Comparison of ENCODE assay signal across 11 cellular contexts in the genomic region with DNA sequence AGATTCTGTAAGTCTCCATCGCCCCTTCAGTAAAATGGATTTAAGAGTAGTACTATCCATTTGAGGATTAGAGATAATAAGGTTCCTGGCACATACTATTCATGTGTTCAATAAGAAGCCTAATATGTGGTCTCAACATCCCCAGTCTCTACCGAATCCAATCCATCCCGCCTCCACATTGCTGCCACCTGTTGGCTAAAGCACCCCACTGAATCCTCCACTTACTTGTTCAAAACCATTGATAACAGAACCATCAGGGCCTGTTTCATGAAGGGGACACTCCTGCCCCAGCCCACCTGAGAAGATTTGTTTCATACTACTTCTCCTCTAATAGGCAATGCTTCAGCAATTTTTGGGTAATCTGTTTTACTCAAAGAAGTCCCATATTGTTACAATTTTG.
DNase-seq lines count a peak whose midpoint lies in the region; FAIRE-seq and TF ChIP-seq lines count a peak whose summit lies in the region.
"Had no signal": no experiment of that assay in that cellular context is flagged by ENCODE, and none has a peak within 500 bp of the region (broad histone marks: within the 10 kb centered on the region; RNA-seq: fewer than 3 reads in every experiment).

No MANE protein-coding gene starts in this region.

- H3K4ac ChIP-seq in H1 (replicated peaks; ENCODE audit: insufficient read length, low read depth, low read length): no peak overlapping the region

- no peak overlapping the region for H4K8ac ChIP-seq in H1 (ENCODE audit: extremely low read depth, insufficient read depth, low read length)

- no peak overlapping the region for H3K56ac ChIP-seq in H1 (replicated peaks; ENCODE audit: insufficient read length, low read depth, low read length)

- no peaks in the 10 kb centered on the region for H3K4me1 Mint-ChIP-seq in activated naive CD4-positive, alpha-beta T cell treated with anti-CD3 and anti-CD28 coated beads, Interleukin-2, amount 10 ng/mL, durations not matched to agents 7 days and 5 days
- H3K4me1 Mint-ChIP-seq in type B pancreatic cell (ENCODE audit: unreplicated experiment): peaks cover 4% of the 10 kb centered on the region
- no peaks in the 10 kb centered on the region for H3K4me1 Mint-ChIP-seq in activated T-helper 2 cell treated with anti-CD3 and anti-CD28 coated beads, Interferon-gamma antibody, Interleukin-2, Interleukin-4, amounts not matched to agents 10 μg/mL and 5 μg/mL and 100 μg/mL, durations not matched to agents 14 hours and 24 hours and 36 hours (ENCODE audit: low read depth)
- H3K4me1 Mint-ChIP-seq: activated naive CD8-positive, alpha-beta T cell treated with anti-CD3 and anti-CD28 coated beads, Interleukin-2, amount 10 ng/mL, durations not matched to agents 7 days and 5 days had no signal

- no peaks in the 10 kb centered on the region for H3K36me3 Mint-ChIP-seq in activated naive CD4-positive, alpha-beta T cell treated with anti-CD3 and anti-CD28 coated beads, Interleukin-2, amount 10 ng/mL, durations not matched to agents 7 days and 5 days
- no peaks in the 10 kb centered on the region for H3K36me3 Mint-ChIP-seq in type B pancreatic cell
- H3K36me3 Mint-ChIP-seq in activated T-helper 2 cell treated with anti-CD3 and anti-CD28 coated beads, Interferon-gamma antibody, Interleukin-2, Interleukin-4, amounts not matched to agents 10 μg/mL and 5 μg/mL and 100 μg/mL, durations not matched to agents 14 hours and 24 hours and 36 hours (ENCODE audit: low read depth): no peaks in the 10 kb centered on the region
- H3K36me3 Mint-ChIP-seq: activated naive CD8-positive, alpha-beta T cell treated with anti-CD3 and anti-CD28 coated beads, Interleukin-2, amount 10 ng/mL, durations not matched to agents 7 days and 5 days had no signal

- no peak overlapping the region for H3K14ac ChIP-seq in H1 (ENCODE audit: insufficient read length)

- H3K4me2 ChIP-seq in H1 (ENCODE audit: insufficient read depth in 1 of 2, low read depth in 2 of 2, low read length in 2 of 2): no peak overlapping the region

- H3K9me3 ChIP-seq in H1 (ENCODE audit: insufficient read depth in 2 of 2, low read depth in 1 of 2, low read length in 1 of 2): no peaks in the 10 kb centered on the region
- H3K9me3 ChIP-seq: right atrium auricular region had no signal

- 97% methylated on average over 3 of the region's 3 CpGs; no CpG with 5 or more reads in 1 of the 2 experiments for WGBS in H1 (ENCODE audit: extremely low coverage in 1 of 2, insufficient coverage in 1 of 2, insufficient read length in 1 of 2, insufficient replicate concordance in 2 of 2, low coverage in 1 of 2, low lambda C conversion rate in 2 of 2, missing lambda C conversion rate in 1 of 2), 2 experiments

- no peak for FAIRE-seq in H1 (lab: Jason Lieb, UNC)
- FAIRE-seq: H54 had no signal

- no peak overlapping the region for H3K23ac ChIP-seq in H1 (ENCODE audit: insufficient read length)

- POLR2A ChIA-PET in H1 (lab: Charles Lee; ENCODE audit: partially characterized antibody): no interaction called here

- DNase-seq in activated naive CD4-positive, alpha-beta T cell treated with anti-CD3 and anti-CD28 coated beads, Interleukin-2, amount 10 ng/mL, durations not matched to agents 7 days and 5 days: peak; percentile 31
- DNase-seq in activated naive CD4-positive, alpha-beta T cell (lab: John Stamatoyannopoulos, UW): no peak
- DNase-seq in NAMALWA (ENCODE audit: low spot score) (peak; percentile 15), H1 (ENCODE audit: low read depth in 1 of 2, low spot score in 2 of 2) (no peak), type B pancreatic cell (ENCODE audit: extremely low spot score, unreplicated experiment) (no peak), NCI-H187 treated with DMSO at 0.1 percent for 48 hours (lab: John Stamatoyannopoulos, UW) (no peak)
- DNase-seq in activated T-helper 2 cell treated with anti-CD3 and anti-CD28 coated beads, Interferon-gamma antibody, Interleukin-2, Interleukin-4, amounts not matched to agents 10 μg/mL and 5 μg/mL and 100 μg/mL, durations not matched to agents 14 hours and 24 hours and 36 hours (ENCODE audit: low spot score): no peak
- DNase-seq in stimulated activated naive CD4-positive, alpha-beta T cell treated with Interleukin-2 at 50 U/mL for 16 hours (lab: John Stamatoyannopoulos, UW): no peak
- DNase-seq: activated naive CD8-positive, alpha-beta T cell treated with anti-CD3 and anti-CD28 coated beads, Interleukin-2, amount 10 ng/mL, durations not matched to agents 7 days and 5 days had no signal

- H4K20me1 ChIP-seq in H1 (replicated peaks in 1 of 2; ENCODE audit: control insufficient read depth in 1 of 2, insufficient read depth in 2 of 2, low read length in 2 of 2): no peaks in the 10 kb centered on the region

- no peak overlapping the region for H3K9ac ChIP-seq in H1 (replicated peaks in 1 of 4; ENCODE audit: extremely low read depth in 1 of 4, low read depth in 3 of 4, low read length in 3 of 4)

- no peak for TF ChIP-seq POLR2A in H1 (IDR thresholded peaks at IDR 0.05; ENCODE audit: control extremely low read depth in 1 of 2, low read depth in 2 of 2, low read length in 2 of 2)

- TF ChIP-seq CTCF in H1 (IDR thresholded peaks at IDR 0.05; ENCODE audit: control extremely low read depth in 1 of 3, insufficient read depth in 1 of 3, low read depth in 1 of 3, low read length in 3 of 3) (peak; percentile 39 to 65 (median 49); a peak in 3 of 4 replicates), type B pancreatic cell (conservative IDR thresholded peaks at IDR 0.05) (peak; percentile 20)

- H3K9me3 Mint-ChIP-seq in activated naive CD4-positive, alpha-beta T cell treated with anti-CD3 and anti-CD28 coated beads, Interleukin-2, amount 10 ng/mL, durations not matched to agents 7 days and 5 days: no peaks in the 10 kb centered on the region
- H3K9me3 Mint-ChIP-seq in type B pancreatic cell: no peaks in the 10 kb centered on the region
- no peaks in the 10 kb centered on the region for H3K9me3 Mint-ChIP-seq in activated T-helper 2 cell treated with anti-CD3 and anti-CD28 coated beads, Interferon-gamma antibody, Interleukin-2, Interleukin-4, amounts not matched to agents 10 μg/mL and 5 μg/mL and 100 μg/mL, durations not matched to agents 14 hours and 24 hours and 36 hours
- H3K9me3 Mint-ChIP-seq: activated naive CD8-positive, alpha-beta T cell treated with anti-CD3 and anti-CD28 coated beads, Interleukin-2, amount 10 ng/mL, durations not matched to agents 7 days and 5 days had no signal

- no peaks in the 10 kb centered on the region for H3K79me2 ChIP-seq in H1 (ENCODE audit: control insufficient read depth in 1 of 2, insufficient read depth in 2 of 2, low read length in 2 of 2)

- CTCF ChIA-PET in activated naive CD4-positive, alpha-beta T cell treated with anti-CD3 and anti-CD28 coated beads, Interleukin-2, amount 10 ng/mL, durations not matched to agents 7 days and 5 days (lab: Charles Lee): no interaction called here
- CTCF ChIA-PET in H1 (lab: Charles Lee; ENCODE audit: partially characterized antibody): interaction anchor here (1.2 kb wide), 1 partner anchor 125 kb away, joined by 3 read pairs; no protein-coding TSS in a partner anchor

- H3K79me1 ChIP-seq in H1 (ENCODE audit: low read depth, low read length): no peaks in the 10 kb centered on the region

- no peaks in the 10 kb centered on the region for H3K27me3 ChIP-seq in H1 (replicated peaks in 1 of 4; ENCODE audit: control insufficient read depth in 3 of 4, extremely low read depth in 1 of 4, insufficient read depth in 3 of 4, low read length in 3 of 4)
- H3K27me3 ChIP-seq: right atrium auricular region had no signal

- H3K4me3 Mint-ChIP-seq in activated naive CD4-positive, alpha-beta T cell treated with anti-CD3 and anti-CD28 coated beads, Interleukin-2, amount 10 ng/mL, durations not matched to agents 7 days and 5 days: no peak overlapping the region
- no peak overlapping the region for H3K4me3 Mint-ChIP-seq in type B pancreatic cell
- no peak overlapping the region for H3K4me3 Mint-ChIP-seq in activated T-helper 2 cell treated with anti-CD3 and anti-CD28 coated beads, Interferon-gamma antibody, Interleukin-2, Interleukin-4, amounts not matched to agents 10 μg/mL and 5 μg/mL and 100 μg/mL, durations not matched to agents 14 hours and 24 hours and 36 hours (ENCODE audit: low read depth)
- H3K4me3 Mint-ChIP-seq: activated naive CD8-positive, alpha-beta T cell treated with anti-CD3 and anti-CD28 coated beads, Interleukin-2, amount 10 ng/mL, durations not matched to agents 7 days and 5 days had no signal

- H3K23me2 ChIP-seq in H1 (ENCODE audit: low read depth, low read length): no peaks in the 10 kb centered on the region

- no peak overlapping the region for H2AFZ ChIP-seq in H1 (ENCODE audit: low read length)

- H4K5ac ChIP-seq in H1 (ENCODE audit: insufficient read length, low read depth, low read length): no peak overlapping the region

- no peak overlapping the region for H4K91ac ChIP-seq in H1 (replicated peaks; ENCODE audit: insufficient read length, low read length)

- no peak overlapping the region for H2BK12ac ChIP-seq in H1 (ENCODE audit: low read depth, low read length)

- H3K4me3 ChIP-seq in H1 (ENCODE audit: extremely low read depth in 1 of 4, insufficient read depth in 2 of 4, low read depth in 3 of 4, low read length in 4 of 4): no peak overlapping the region
- H3K4me3 ChIP-seq: right atrium auricular region had no signal

- intact Hi-C loops in activated T-helper 2 cell treated with anti-CD3 and anti-CD28 coated beads, Interferon-gamma antibody, Interleukin-2, Interleukin-4, amounts not matched to agents 10 μg/mL and 5 μg/mL and 100 μg/mL, durations not matched to agents 14 hours and 24 hours and 36 hours (cut with micrococcal nuclease): no loop called here

- H2BK5ac ChIP-seq in H1 (ENCODE audit: low read depth, low read length): no peak overlapping the region

- no peak overlapping the region for H2BK15ac ChIP-seq in H1 (ENCODE audit: low read length)

- no peak overlapping the region for H3K27ac ChIP-seq in H1 (ENCODE audit: low read depth, low read length)
- H3K27ac ChIP-seq: right atrium auricular region had no signal

- TF ChIP-seq RAD21 in H1 (IDR thresholded peaks at IDR 0.05 in 1 of 2, conservative IDR thresholded peaks at IDR 0.05 in 1 of 2; ENCODE audit: low read depth in 2 of 2, low read length in 2 of 2): peak; percentile 48 to 62

- H3K27ac Mint-ChIP-seq in activated naive CD4-positive, alpha-beta T cell treated with anti-CD3 and anti-CD28 coated beads, Interleukin-2, amount 10 ng/mL, durations not matched to agents 7 days and 5 days: no peak overlapping the region
- H3K27ac Mint-ChIP-seq in type B pancreatic cell: no peak overlapping the region
- H3K27ac Mint-ChIP-seq in activated T-helper 2 cell treated with anti-CD3 and anti-CD28 coated beads, Interferon-gamma antibody, Interleukin-2, Interleukin-4, amounts not matched to agents 10 μg/mL and 5 μg/mL and 100 μg/mL, durations not matched to agents 14 hours and 24 hours and 36 hours: no peak overlapping the region
- H3K27ac Mint-ChIP-seq: activated naive CD8-positive, alpha-beta T cell treated with anti-CD3 and anti-CD28 coated beads, Interleukin-2, amount 10 ng/mL, durations not matched to agents 7 days and 5 days had no signal

- H2AK5ac ChIP-seq in H1 (ENCODE audit: low read depth, low read length): no peak overlapping the region

- H2BK120ac ChIP-seq in H1 (replicated peaks; ENCODE audit: low read depth, low read length): no peak overlapping the region

- no peak overlapping the region for H3K18ac ChIP-seq in H1 (ENCODE audit: extremely low read depth, low read length)

- peaks cover 3% of the 10 kb centered on the region for H3K27me3 Mint-ChIP-seq in activated naive CD4-positive, alpha-beta T cell treated with anti-CD3 and anti-CD28 coated beads, Interleukin-2, amount 10 ng/mL, durations not matched to agents 7 days and 5 days
- peaks cover 5% of the 10 kb centered on the region for H3K27me3 Mint-ChIP-seq in type B pancreatic cell
- peaks cover 5% of the 10 kb centered on the region for H3K27me3 Mint-ChIP-seq in activated T-helper 2 cell treated with anti-CD3 and anti-CD28 coated beads, Interferon-gamma antibody, Interleukin-2, Interleukin-4, amounts not matched to agents 10 μg/mL and 5 μg/mL and 100 μg/mL, durations not matched to agents 14 hours and 24 hours and 36 hours (ENCODE audit: low read depth)

- no peaks in the 10 kb centered on the region for H3K36me3 ChIP-seq in H1 (ENCODE audit: control insufficient read depth in 2 of 4, insufficient read depth in 4 of 4, low read length in 3 of 4)
- H3K36me3 ChIP-seq: right atrium auricular region had no signal

- TF ChIP-seq EP300 in H1 (IDR thresholded peaks at IDR 0.05; ENCODE audit: borderline replicate concordance in 1 of 2, low read depth in 2 of 2, low read length in 2 of 2): no peak

- no peaks in the 10 kb centered on the region for H3K4me1 ChIP-seq in H1 (replicated peaks in 1 of 4; ENCODE audit: control insufficient read depth in 3 of 4, insufficient read depth in 4 of 4, low read length in 3 of 4)
- H3K4me1 ChIP-seq: right atrium auricular region had no signal

- no peak overlapping the region for H2BK20ac ChIP-seq in H1 (ENCODE audit: low read length)

Comparison
In these comparisons a context has a peak if more than half of its experiments do, and no peak if none do; other contexts are left out.
1. DNase-seq: peak in activated naive CD4-positive, alpha-beta T cell treated with anti-CD3 and anti-CD28 coated beads, Interleukin-2, amount 10 ng/mL, durations not matched to agents 7 days and 5 days (single experiment) and NAMALWA (single experiment); none in activated naive CD4-positive, alpha-beta T cell (0 of 4), H1 (0 of 2), type B pancreatic cell (single experiment), activated T-helper 2 cell treated with anti-CD3 and anti-CD28 coated beads, Interferon-gamma antibody, Interleukin-2, Interleukin-4, amounts not matched to agents 10 μg/mL and 5 μg/mL and 100 μg/mL, durations not matched to agents 14 hours and 24 hours and 36 hours (single experiment), stimulated activated naive CD4-positive, alpha-beta T cell treated with Interleukin-2 at 50 U/mL for 16 hours (single experiment) and NCI-H187 treated with DMSO at 0.1 percent for 48 hours (single experiment).